Comparison of ENCODE assay signal across 28 cellular contexts in the genomic region with DNA sequence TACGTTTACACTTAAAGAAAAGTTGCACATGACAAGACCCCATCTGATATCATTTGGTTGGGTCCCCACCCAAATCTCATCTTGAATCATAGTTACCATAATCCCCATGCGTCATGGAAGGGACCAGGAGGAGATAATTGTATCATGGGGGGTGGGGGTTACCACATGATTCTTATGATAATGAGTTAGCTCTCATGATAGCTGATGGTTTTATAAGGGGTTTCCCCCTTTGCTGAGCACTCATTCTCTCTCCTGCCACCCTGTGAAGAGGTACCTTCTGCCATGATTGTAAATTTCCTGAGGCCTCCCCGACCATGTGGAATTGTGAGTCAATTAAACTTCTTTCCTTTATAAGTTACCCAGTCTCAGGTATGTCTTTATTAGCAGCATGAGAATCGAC.
"Had no signal": no experiment of that assay in that cellular context is flagged by ENCODE, and none has a peak within 500 bp of the region (broad histone marks: within the 10 kb centered on the region; RNA-seq: fewer than 3 reads in every experiment).

No MANE protein-coding gene starts in this region.

- H3K27me3 ChIP-seq: breast epithelium, pancreas, SJSA1, upper lobe of left lung, vagina had no signal

- H3K4me3 ChIP-seq: breast epithelium, pancreas, prostate gland, SJSA1, skin epidermis, upper lobe of left lung, vagina had no signal

- H3K4me1 ChIP-seq: breast epithelium, prostate gland, vagina had no signal

- H3K4me3 Mint-ChIP-seq: activated CD4-positive, alpha-beta memory T cell treated with anti-CD3 and anti-CD28 coated beads, Interleukin-2, amount 10 ng/mL, durations not matched to agents 7 days and 5 days; activated CD8-positive, alpha-beta memory T cell treated with anti-CD3 and anti-CD28 coated beads, Interleukin-2, amount 10 ng/mL, durations not matched to agents 7 days and 5 days; activated naive CD4-positive, alpha-beta T cell treated with anti-CD3 and anti-CD28 coated beads for 36 hours; immature natural killer cell; memory B cell; naive thymus-derived CD8-positive, alpha-beta T cell; neural crest cell; WTC11 had no signal

- H3K4me1 Mint-ChIP-seq: memory B cell had no signal

- ATAC-seq: activated CD8-positive, alpha-beta memory T cell treated with anti-CD3 and anti-CD28 coated beads, Interleukin-2, amount 10 ng/mL, durations not matched to agents 7 days and 5 days; left colon; naive thymus-derived CD8-positive, alpha-beta T cell; pancreas; sciatic nerve; WTC11 had no signal

- H3K9me3 Mint-ChIP-seq: immature natural killer cell; memory B cell; naive thymus-derived CD8-positive, alpha-beta T cell; neural crest cell had no signal

- DNase-seq: activated CD4-positive, alpha-beta memory T cell treated with anti-CD3 and anti-CD28 coated beads, Interleukin-2, amount 10 ng/mL, durations not matched to agents 7 days and 5 days; activated CD8-positive, alpha-beta memory T cell treated with anti-CD3 and anti-CD28 coated beads, Interleukin-2, amount 10 ng/mL, durations not matched to agents 7 days and 5 days; activated effector memory CD4-positive, alpha-beta T cell treated with Interleukin-2 at 50 U/mL for 16 hours; activated naive CD4-positive, alpha-beta T cell treated with anti-CD3 and anti-CD28 coated beads for 36 hours; central memory CD4-positive, alpha-beta T cell; head of caudate nucleus; hypothalamus; immature natural killer cell; kidney; left colon; naive thymus-derived CD8-positive, alpha-beta T cell; nucleus accumbens; pancreas; retina; stimulated activated CD4-positive, alpha-beta T cell treated with anti-CD3 and anti-CD28 coated beads, Interleukin-12 subunit alpha, Interleukin-12 subunit beta, amount 100 ng/mL, for 4 hours; stimulated activated naive CD4-positive, alpha-beta T cell treated with Interleukin-2 at 50 U/mL for 16 hours; substantia nigra; T-helper 2 cell; upper lobe of left lung had no signal

- H3K36me3 ChIP-seq: breast epithelium, pancreas, prostate gland, SJSA1, upper lobe of left lung, vagina had no signal

- H3K36me3 Mint-ChIP-seq: immature natural killer cell; memory B cell; naive thymus-derived CD8-positive, alpha-beta T cell had no signal

- H3K27ac ChIP-seq: breast epithelium, pancreas, prostate gland, SJSA1, skin epidermis, upper lobe of left lung, vagina had no signal

- H3K27ac Mint-ChIP-seq: activated CD4-positive, alpha-beta memory T cell treated with anti-CD3 and anti-CD28 coated beads, Interleukin-2, amount 10 ng/mL, durations not matched to agents 7 days and 5 days; activated CD8-positive, alpha-beta memory T cell treated with anti-CD3 and anti-CD28 coated beads, Interleukin-2, amount 10 ng/mL, durations not matched to agents 7 days and 5 days; activated naive CD4-positive, alpha-beta T cell treated with anti-CD3 and anti-CD28 coated beads for 36 hours; immature natural killer cell; memory B cell; naive thymus-derived CD8-positive, alpha-beta T cell had no signal

- H3K9me3 ChIP-seq: breast epithelium, pancreas, prostate gland, SJSA1, upper lobe of left lung, vagina had no signal

- H3K27me3 Mint-ChIP-seq: activated CD4-positive, alpha-beta memory T cell treated with anti-CD3 and anti-CD28 coated beads, Interleukin-2, amount 10 ng/mL, durations not matched to agents 7 days and 5 days; activated CD8-positive, alpha-beta memory T cell treated with anti-CD3 and anti-CD28 coated beads, Interleukin-2, amount 10 ng/mL, durations not matched to agents 7 days and 5 days; memory B cell; naive thymus-derived CD8-positive, alpha-beta T cell had no signal
